In genomic region chr7:41096921-41097320, GRCh38 we compare ENCODE assay signal across 17 cellular contexts.
DNase-seq lines count a peak whose midpoint lies in the region; TF ChIP-seq lines count a peak whose summit lies in the region.
"Had no signal": no experiment of that assay in that cellular context is flagged by ENCODE, and none has a peak within 500 bp of the region (broad histone marks: within the 10 kb centered on the region; RNA-seq: fewer than 3 reads in every experiment).

No MANE protein-coding gene starts in this region.

- no peaks in the 10 kb centered on the region for H3K36me3 ChIP-seq in osteoblast (ENCODE audit: insufficient read depth, low read length)
- no peaks in the 10 kb centered on the region for H3K36me3 ChIP-seq in CD4-positive, alpha-beta memory T cell (ENCODE audit: insufficient read depth, low read length)
- H3K36me3 ChIP-seq: BLaER1, gastrocnemius medialis had no signal

- peak overlapping the region; percentile 97 for H3K27ac ChIP-seq in osteoblast (ENCODE audit: low read depth, low read length)
- H3K27ac ChIP-seq in CD4-positive, alpha-beta memory T cell (ENCODE audit: low read depth, low read length): no peak overlapping the region
- H3K27ac ChIP-seq: BLaER1, gastrocnemius medialis, PC-9, VCaP had no signal

- no peaks in the 10 kb centered on the region for H3K9me3 ChIP-seq in osteoblast (ENCODE audit: low read depth, low read length)
- no peaks in the 10 kb centered on the region for H3K9me3 ChIP-seq in CD4-positive, alpha-beta memory T cell (ENCODE audit: control insufficient read depth in 1 of 2, low read length in 2 of 2)
- H3K9me3 ChIP-seq: BLaER1, gastrocnemius medialis had no signal

- POLR2A ChIA-PET in CD4-positive, alpha-beta memory T cell (lab: Charles Lee; ENCODE audit: partially characterized antibody): no interaction called here

- no peaks in the 10 kb centered on the region for H3K4me1 Mint-ChIP-seq in CD4-positive, alpha-beta memory T cell

- H3K9me3 Mint-ChIP-seq in CD4-positive, alpha-beta memory T cell: peaks cover 2 to 16% (median 8%) of the 10 kb centered on the region in 8 donors
- H3K9me3 Mint-ChIP-seq: activated T-helper 1 cell treated with anti-CD3 and anti-CD28 coated beads, Interleukin-12 subunit alpha, Interleukin-12 subunit beta, Interleukin-2, Interleukin-4 antibody, amounts not matched to agents 30 ng/mL and 10 ng/mL and 1 ng/mL, durations not matched to agents 14 hours and 24 hours and 36 hours had no signal

- no peak for TF ChIP-seq CTCF in epithelial cell of esophagus (IDR thresholded peaks at IDR 0.05; ENCODE audit: insufficient read depth, low read depth, low read length, missing control alignments)
- TF ChIP-seq CTCF in osteoblast (IDR thresholded peaks at IDR 0.05; ENCODE audit: extremely low read depth, low read depth, low read length): no peak

- peak; percentile 99 for DNase-seq in Daoy (ENCODE audit: low read depth)
- peak; percentile 40 for DNase-seq in NCI-H226
- DNase-seq in epithelial cell of esophagus (ENCODE audit: low read depth): peak; percentile 32
- DNase-seq in osteoblast (ENCODE audit: insufficient read length, low spot score, missing footprints): no peak
- no peak for DNase-seq in CD4-positive, alpha-beta memory T cell
- DNase-seq in GOT3 (lab: John Stamatoyannopoulos, UW): no peak
- no peak for DNase-seq in stimulated activated naive CD4-positive, alpha-beta T cell treated with Interleukin-2 at 50 U/mL for 16 hours (lab: John Stamatoyannopoulos, UW)
- no peak for DNase-seq in posterior cingulate gyrus
- DNase-seq: activated CD8-positive, alpha-beta T cell treated with anti-CD3 and anti-CD28 coated beads for 36 hours; gastrocnemius medialis; NCI-H2029 treated with DMSO at 0.1 percent for 48 hours; NCI-H69; PC-9 had no signal

- H4K20me1 ChIP-seq in osteoblast (ENCODE audit: insufficient read depth, low read length): no peaks in the 10 kb centered on the region
- H4K20me1 ChIP-seq: BLaER1 had no signal

- H3K27ac Mint-ChIP-seq in CD4-positive, alpha-beta memory T cell: no peak overlapping the region
- H3K27ac Mint-ChIP-seq: activated CD8-positive, alpha-beta T cell treated with anti-CD3 and anti-CD28 coated beads for 36 hours; activated T-helper 1 cell treated with anti-CD3 and anti-CD28 coated beads, Interleukin-12 subunit alpha, Interleukin-12 subunit beta, Interleukin-2, Interleukin-4 antibody, amounts not matched to agents 30 ng/mL and 10 ng/mL and 1 ng/mL, durations not matched to agents 14 hours and 24 hours and 36 hours; nephron had no signal

- peak overlapping the region; percentile 45 for H3K4me2 ChIP-seq in osteoblast (ENCODE audit: insufficient read depth, low read length)
- H3K4me2 ChIP-seq: BLaER1, PC-9 had no signal

- no peaks in the 10 kb centered on the region for H3K27me3 ChIP-seq in osteoblast (ENCODE audit: insufficient read depth, low read length)
- H3K27me3 ChIP-seq in CD4-positive, alpha-beta memory T cell (ENCODE audit: insufficient read depth, low read length): no peaks in the 10 kb centered on the region
- H3K27me3 ChIP-seq: BLaER1, gastrocnemius medialis had no signal

- no peaks in the 10 kb centered on the region for H3K79me2 ChIP-seq in osteoblast (ENCODE audit: insufficient read depth, low read length)

- H3K4me3 Mint-ChIP-seq in CD4-positive, alpha-beta memory T cell: no peak overlapping the region
- H3K4me3 Mint-ChIP-seq: activated CD8-positive, alpha-beta T cell treated with anti-CD3 and anti-CD28 coated beads for 36 hours; activated T-helper 1 cell treated with anti-CD3 and anti-CD28 coated beads, Interleukin-12 subunit alpha, Interleukin-12 subunit beta, Interleukin-2, Interleukin-4 antibody, amounts not matched to agents 30 ng/mL and 10 ng/mL and 1 ng/mL, durations not matched to agents 14 hours and 24 hours and 36 hours; nephron had no signal

- CTCF ChIA-PET in CD4-positive, alpha-beta memory T cell (lab: Charles Lee; ENCODE audit: partially characterized antibody): no interaction called here

- intact Hi-C loops in CD4-positive, alpha-beta memory T cell (cut with micrococcal nuclease): no loop called here
- intact Hi-C loops in posterior cingulate gyrus (cut with DNase I): no loop called here

- peak overlapping the region; percentile 5 for H2AFZ ChIP-seq in osteoblast (ENCODE audit: low read length)
- H2AFZ ChIP-seq: PC-9 had no signal

- H3K4me3 ChIP-seq in epithelial cell of esophagus (ENCODE audit: low read length) (no peak overlapping the region), osteoblast (ENCODE audit: insufficient read depth, low read length) (no peak overlapping the region)
- H3K4me3 ChIP-seq in CD4-positive, alpha-beta memory T cell (ENCODE audit: low read length in 2 of 2): no peak overlapping the region
- H3K4me3 ChIP-seq: BLaER1, gastrocnemius medialis, PC-9 had no signal

- H3K4me1 ChIP-seq in osteoblast (ENCODE audit: insufficient read depth, low read length): peaks cover 29% of the 10 kb centered on the region
- H3K4me1 ChIP-seq in CD4-positive, alpha-beta memory T cell (ENCODE audit: insufficient read depth, low read length): no peaks in the 10 kb centered on the region
- H3K4me1 ChIP-seq: BLaER1, gastrocnemius medialis had no signal

- no peaks in the 10 kb centered on the region for H3K36me3 Mint-ChIP-seq in CD4-positive, alpha-beta memory T cell

- H3K27me3 Mint-ChIP-seq in CD4-positive, alpha-beta memory T cell: no peaks in the 10 kb centered on the region
- H3K27me3 Mint-ChIP-seq: activated CD8-positive, alpha-beta T cell treated with anti-CD3 and anti-CD28 coated beads for 36 hours had no signal

Comparison
In these comparisons a context has a peak if more than half of its experiments do, and no peak if none do; other contexts are left out.
1. DNase-seq: peak in Daoy (single experiment), NCI-H226 (single experiment) and epithelial cell of esophagus (single experiment); none in osteoblast (single experiment), CD4-positive, alpha-beta memory T cell (0 of 5), GOT3 (single experiment), stimulated activated naive CD4-positive, alpha-beta T cell treated with Interleukin-2 at 50 U/mL for 16 hours (single experiment) and posterior cingulate gyrus (0 of 10).